ENCODE assay signal across 26 cellular contexts in genomic region chr3:128004661-128005060, GRCh38. TPM values are rescaled to one million over a fixed set of nuclear protein-coding genes. Genes with fewer than 3 reads are reported as not detected.
A peak's percentile ranks its signal among the peaks of the same experiment; 100 is the strongest.
DNase-seq lines count a peak whose midpoint lies in the region; ATAC-seq, FAIRE-seq and TF ChIP-seq lines count a peak whose summit lies in the region.
"Had no signal": no experiment of that assay in that cellular context is flagged by ENCODE, and none has a peak within 500 bp of the region (broad histone marks: within the 10 kb centered on the region; RNA-seq: fewer than 3 reads in every experiment).

No MANE protein-coding gene starts in this region.

- H3K27me3 ChIP-seq in bronchial epithelial cell (ENCODE audit: control insufficient read depth, insufficient read depth, low read length): no peaks in the 10 kb centered on the region
- no peaks in the 10 kb centered on the region for H3K27me3 ChIP-seq in aorta (ENCODE audit: control insufficient read depth in 1 of 2, insufficient read depth in 2 of 2, low read length in 1 of 2)
- H3K27me3 ChIP-seq: BLaER1 treated with 17β-estradiol and CSF1 and Interleukin-3, amounts not matched to agents 10 nM and 100 nM had no signal

- peak; percentile 32 for DNase-seq in NCI-H1092 treated with DMSO at 0.1 percent for 48 hours (lab: John Stamatoyannopoulos, UW)
- DNase-seq in NCI-H1092 (lab: John Stamatoyannopoulos, UW): no peak
- DNase-seq in bronchial epithelial cell (ENCODE audit: low read depth): no peak
- peak; percentile 45 for DNase-seq in mesenteric fat pad (ENCODE audit: low spot score)
- DNase-seq in OCI-M2 (lab: John Stamatoyannopoulos, UW; ENCODE audit: unreplicated experiment): no peak
- DNase-seq in HK-2 (ENCODE audit: unreplicated experiment): no peak
- DNase-seq in H4 (ENCODE audit: low spot score): no peak
- no peak for DNase-seq in aorta
- DNase-seq: Caco-2; CD4-positive, alpha-beta memory T cell; DMS 273 treated with DMSO at 0.1 percent for 48 hours; DMS79 treated with DMSO at 0.1 percent for 48 hours; HCEC 1CT; NCI-H1105 treated with DMSO at 0.1 percent for 48 hours; NCI-H187; NCI-H2107; NCI-H2227 treated with DMSO at 0.1 percent for 48 hours; NCI-H510A; NCI-H82; PC-9; RPMI8226; SIG-M5; SK-N-SH had no signal

- FAIRE-seq in bronchial epithelial cell (lab: Jason Lieb, UNC): peak; percentile 36

- peaks cover under 1% of the 10 kb centered on the region for H3K9me3 ChIP-seq in aorta (ENCODE audit: control insufficient read depth, low read length)
- H3K9me3 ChIP-seq: BLaER1 treated with 17β-estradiol and CSF1 and Interleukin-3, amounts not matched to agents 10 nM and 100 nM; Caco-2; SK-N-SH had no signal

- intact Hi-C loops in aorta (cut with DNase I): no loop called here

- ATAC-seq in aorta (ENCODE audit: low FRiP score): no peak

- H3K4me3 ChIP-seq in bronchial epithelial cell (ENCODE audit: low read depth, low read length) (no peak overlapping the region), aorta (ENCODE audit: low read length in 2 of 2) (no peak overlapping the region)
- H3K4me3 ChIP-seq: BLaER1 treated with 17β-estradiol and CSF1 and Interleukin-3, amounts not matched to agents 10 nM and 100 nM; PC-9 had no signal

- H3K27ac ChIP-seq in aorta (ENCODE audit: low read depth in 1 of 2, low read length in 2 of 2): no peak overlapping the region
- H3K27ac ChIP-seq: 22Rv1; BLaER1 treated with 17β-estradiol and CSF1 and Interleukin-3, amounts not matched to agents 10 nM and 100 nM; KMS-11; PC-9 had no signal

- WGBS in aorta, 2 donors: 63 to 65% methylated on average over 8 of the region's 8 CpGs

- H3K36me3 ChIP-seq in bronchial epithelial cell (ENCODE audit: control insufficient read depth, insufficient read depth, low read length): no peaks in the 10 kb centered on the region
- H3K36me3 ChIP-seq in aorta (ENCODE audit: control insufficient read depth in 1 of 2, insufficient read depth in 2 of 2, low read length in 1 of 2): no peaks in the 10 kb centered on the region
- H3K36me3 ChIP-seq: BLaER1 treated with 17β-estradiol and CSF1 and Interleukin-3, amounts not matched to agents 10 nM and 100 nM had no signal

- no peaks in the 10 kb centered on the region for H3K4me1 ChIP-seq in aorta (ENCODE audit: control insufficient read depth in 1 of 2, insufficient read depth in 2 of 2, low read length in 2 of 2)
- H3K4me1 ChIP-seq: Caco-2 had no signal

- TF ChIP-seq CTCF in bronchial epithelial cell (IDR thresholded peaks at IDR 0.05; ENCODE audit: insufficient read depth, low read length, severe bottlenecking): no peak

RNA-seq across cellular contexts. Expression of gene SEC61A1, which starts 47.6 kb away (rescaled TPM):
- total RNA-seq in bronchial epithelial cell (202 and 256 TPM in 2 replicates), mesenteric fat pad (226 TPM), aorta (100 to 1,000 TPM; 156 to 172 TPM)
- total RNA-seq in H4 (2014; rRNA removed; shearing (Covaris generic)): 314 and 320 TPM in 2 replicates
- 100 to 1,000 TPM in 1 of 2 donors, 10 to 100 TPM in 1; 33.6 to 127 TPM for polyA plus RNA-seq in aorta

Comparison
In these comparisons a context has a peak if more than half of its experiments do, and no peak if none do; other contexts are left out.
1. DNase-seq: peak in NCI-H1092 treated with DMSO at 0.1 percent for 48 hours (single experiment) and mesenteric fat pad (single experiment); none in NCI-H1092 (single experiment), bronchial epithelial cell (single experiment), OCI-M2 (single experiment), HK-2 (single experiment), H4 (single experiment) and aorta (0 of 2).